In genomic region chr5:115816226-115817042, GRCh38 we compare ENCODE assay signal across 1 cellular context.
TF ChIP-seq lines count a peak whose summit lies in the region.

Gene CDO1 (minus strand): TSS chr5:115816659. CDS start chr5:115816397, 262 bp downstream.

TF ChIP-seq in HepG2, 621 proteins besides CTCF, POLR2A, EP300 and RAD21 (continued from another document and continues in another):
- TF ChIP-seq SP2 (CRISPR knock-in tag; IDR thresholded peaks at IDR 0.05) (no peak), CCAR2 (optimal IDR thresholded peaks at IDR 0.05; ENCODE audit: low read depth, low read length) (no peak), MAF1 (CRISPR knock-in tag; IDR thresholded peaks at IDR 0.05; ENCODE audit: borderline replicate concordance) (no peak), SIN3A (IDR thresholded peaks at IDR 0.05; ENCODE audit: borderline replicate concordance, low read depth, low read length) (no peak), KDM5A (IDR thresholded peaks at IDR 0.05; ENCODE audit: borderline replicate concordance, low read length) (no peak), HINFP (CRISPR knock-in tag; IDR thresholded peaks at IDR 0.05; ENCODE audit: low read depth) (no peak), ERF (CRISPR knock-in tag; IDR thresholded peaks at IDR 0.05) (no peak), JDP2 (CRISPR knock-in tag; IDR thresholded peaks at IDR 0.05; ENCODE audit: borderline replicate concordance) (no peak), POLR2AphosphoS5 (IDR thresholded peaks at IDR 0.05; ENCODE audit: low read depth, low read length) (peak; percentile 83), CAMTA2 (CRISPR knock-in tag; IDR thresholded peaks at IDR 0.05; ENCODE audit: borderline replicate concordance) (0 out of 2 replicates have a peak, but pooled peaks have one; percentile 20), CHD2 (IDR thresholded peaks at IDR 0.05; ENCODE audit: low read depth, low read length) (no peak), KDM6A (CRISPR knock-in tag; IDR thresholded peaks at IDR 0.05; ENCODE audit: low read depth) (no peak), MAZ (IDR thresholded peaks at IDR 0.05; ENCODE audit: borderline replicate concordance, low read depth, low read length) (peak; percentile 53; the same call in 1 of the 2 replicates), MAZ (CRISPR knock-in tag; IDR thresholded peaks at IDR 0.05; ENCODE audit: low read depth) (no peak), MEIS2 (CRISPR knock-in tag; IDR thresholded peaks at IDR 0.05) (no peak), ZNF792 (CRISPR knock-in tag; IDR thresholded peaks at IDR 0.05) (no peak), ATF5 (CRISPR knock-in tag; IDR thresholded peaks at IDR 0.05; ENCODE audit: low read depth) (no peak), KAT2B (IDR thresholded peaks at IDR 0.05; ENCODE audit: borderline replicate concordance, low read depth, low read length) (no peak), THAP11 (CRISPR knock-in tag; IDR thresholded peaks at IDR 0.05) (no peak), HMGA1 (CRISPR knock-in tag; conservative IDR thresholded peaks at IDR 0.05) (no peak), ZXDC (CRISPR knock-in tag; IDR thresholded peaks at IDR 0.05) (no peak), MXD4 (CRISPR knock-in tag; IDR thresholded peaks at IDR 0.05) (no peak), ARNT2 (CRISPR knock-in tag; IDR thresholded peaks at IDR 0.05; ENCODE audit: low read depth) (0 out of 2 replicates have a peak, but pooled peaks have one; percentile 53), ZMYM3 (CRISPR knock-in tag; IDR thresholded peaks at IDR 0.05) (no peak), HNRNPH1 (optimal IDR thresholded peaks at IDR 0.05; ENCODE audit: low read depth, low read length) (no peak), ZNF335 (CRISPR knock-in tag; IDR thresholded peaks at IDR 0.05) (no peak), SP140L (CRISPR knock-in tag; IDR thresholded peaks at IDR 0.05; ENCODE audit: borderline replicate concordance) (no peak), POLR2G (IDR thresholded peaks at IDR 0.05; ENCODE audit: low read depth, low read length) (peak; percentile 85), SIX1 (CRISPR knock-in tag; IDR thresholded peaks at IDR 0.05; ENCODE audit: borderline replicate concordance) (no peak), ZSCAN31 (CRISPR knock-in tag; IDR thresholded peaks at IDR 0.05; ENCODE audit: low read depth) (peak; percentile 51; the same call in 1 of the 2 replicates), GFI1 (CRISPR knock-in tag; IDR thresholded peaks at IDR 0.05; ENCODE audit: borderline replicate concordance) (no peak), ATRX (CRISPR knock-in tag; IDR thresholded peaks at IDR 0.05; ENCODE audit: borderline replicate concordance) (no peak), YEATS2 (CRISPR knock-in tag; IDR thresholded peaks at IDR 0.05; ENCODE audit: borderline replicate concordance) (no peak), KMT2B (CRISPR knock-in tag; IDR thresholded peaks at IDR 0.05) (no peak), SMYD3 (CRISPR knock-in tag; IDR thresholded peaks at IDR 0.05) (no peak), ZNF580 (CRISPR knock-in tag; IDR thresholded peaks at IDR 0.05; ENCODE audit: borderline replicate concordance, low read depth) (no peak), GTF3A (CRISPR knock-in tag; conservative IDR thresholded peaks at IDR 0.05) (no peak), RARG (CRISPR knock-in tag; IDR thresholded peaks at IDR 0.05; ENCODE audit: low read depth) (no peak), ZNF160 (CRISPR knock-in tag; IDR thresholded peaks at IDR 0.05) (no peak), PRMT3 (CRISPR knock-in tag; IDR thresholded peaks at IDR 0.05; ENCODE audit: borderline replicate concordance, low read depth) (no peak), ZBTB38 (CRISPR knock-in tag; IDR thresholded peaks at IDR 0.05) (no peak), ARID3A (IDR thresholded peaks at IDR 0.05; ENCODE audit: low read depth, low read length) (no peak), ZNF883 (CRISPR knock-in tag; IDR thresholded peaks at IDR 0.05; ENCODE audit: not compliant biosample characterization) (no peak), MED13 (CRISPR knock-in tag; IDR thresholded peaks at IDR 0.05) (no peak), ZNF414 (CRISPR knock-in tag; IDR thresholded peaks at IDR 0.05) (no peak), ZNF430 (CRISPR knock-in tag; IDR thresholded peaks at IDR 0.05) (no peak), MATR3 (CRISPR knock-in tag; IDR thresholded peaks at IDR 0.05) (no peak), MTA1 (CRISPR knock-in tag; IDR thresholded peaks at IDR 0.05; ENCODE audit: borderline replicate concordance) (peak; percentile 59; the same call in 1 of the 2 replicates), ZFP1 (CRISPR knock-in tag; IDR thresholded peaks at IDR 0.05) (no peak)
- TF ChIP-seq, protein P1, sequence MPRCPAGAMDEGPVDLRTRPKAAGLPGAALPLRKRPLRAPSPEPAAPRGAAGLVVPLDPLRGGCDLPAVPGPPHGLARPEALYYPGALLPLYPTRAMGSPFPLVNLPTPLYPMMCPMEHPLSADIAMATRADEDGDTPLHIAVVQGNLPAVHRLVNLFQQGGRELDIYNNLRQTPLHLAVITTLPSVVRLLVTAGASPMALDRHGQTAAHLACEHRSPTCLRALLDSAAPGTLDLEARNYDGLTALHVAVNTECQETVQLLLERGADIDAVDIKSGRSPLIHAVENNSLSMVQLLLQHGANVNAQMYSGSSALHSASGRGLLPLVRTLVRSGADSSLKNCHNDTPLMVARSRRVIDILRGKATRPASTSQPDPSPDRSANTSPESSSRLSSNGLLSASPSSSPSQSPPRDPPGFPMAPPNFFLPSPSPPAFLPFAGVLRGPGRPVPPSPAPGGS (CRISPR knock-in tag; IDR thresholded peaks at IDR 0.05) = no peak
- TF ChIP-seq, protein P2, sequence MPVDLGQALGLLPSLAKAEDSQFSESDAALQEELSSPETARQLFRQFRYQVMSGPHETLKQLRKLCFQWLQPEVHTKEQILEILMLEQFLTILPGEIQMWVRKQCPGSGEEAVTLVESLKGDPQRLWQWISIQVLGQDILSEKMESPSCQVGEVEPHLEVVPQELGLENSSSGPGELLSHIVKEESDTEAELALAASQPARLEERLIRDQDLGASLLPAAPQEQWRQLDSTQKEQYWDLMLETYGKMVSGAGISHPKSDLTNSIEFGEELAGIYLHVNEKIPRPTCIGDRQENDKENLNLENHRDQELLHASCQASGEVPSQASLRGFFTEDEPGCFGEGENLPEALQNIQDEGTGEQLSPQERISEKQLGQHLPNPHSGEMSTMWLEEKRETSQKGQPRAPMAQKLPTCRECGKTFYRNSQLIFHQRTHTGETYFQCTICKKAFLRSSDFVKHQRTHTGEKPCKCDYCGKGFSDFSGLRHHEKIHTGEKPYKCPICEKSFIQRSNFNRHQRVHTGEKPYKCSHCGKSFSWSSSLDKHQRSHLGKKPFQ (CRISPR knock-in tag; IDR thresholded peaks at IDR 0.05; ENCODE audit: insufficient replicate concordance) = peak; percentile 34
- TF ChIP-seq, protein P3, sequence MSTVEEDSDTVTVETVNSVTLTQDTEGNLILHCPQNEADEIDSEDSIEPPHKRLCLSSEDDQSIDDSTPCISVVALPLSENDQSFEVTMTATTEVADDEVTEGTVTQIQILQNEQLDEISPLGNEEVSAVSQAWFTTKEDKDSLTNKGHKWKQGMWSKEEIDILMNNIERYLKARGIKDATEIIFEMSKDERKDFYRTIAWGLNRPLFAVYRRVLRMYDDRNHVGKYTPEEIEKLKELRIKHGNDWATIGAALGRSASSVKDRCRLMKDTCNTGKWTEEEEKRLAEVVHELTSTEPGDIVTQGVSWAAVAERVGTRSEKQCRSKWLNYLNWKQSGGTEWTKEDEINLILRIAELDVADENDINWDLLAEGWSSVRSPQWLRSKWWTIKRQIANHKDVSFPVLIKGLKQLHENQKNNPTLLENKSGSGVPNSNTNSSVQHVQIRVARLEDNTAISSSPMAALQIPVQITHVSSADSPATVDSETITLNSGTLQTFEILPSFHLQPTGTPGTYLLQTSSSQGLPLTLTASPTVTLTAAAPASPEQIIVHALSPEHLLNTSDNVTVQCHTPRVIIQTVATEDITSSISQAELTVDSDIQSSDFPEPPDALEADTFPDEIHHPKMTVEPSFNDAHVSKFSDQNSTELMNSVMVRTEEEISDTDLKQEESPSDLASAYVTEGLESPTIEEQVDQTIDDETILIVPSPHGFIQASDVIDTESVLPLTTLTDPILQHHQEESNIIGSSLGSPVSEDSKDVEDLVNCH (CRISPR knock-in tag; IDR thresholded peaks at IDR 0.05) = no peak
- TF ChIP-seq, protein P4, sequence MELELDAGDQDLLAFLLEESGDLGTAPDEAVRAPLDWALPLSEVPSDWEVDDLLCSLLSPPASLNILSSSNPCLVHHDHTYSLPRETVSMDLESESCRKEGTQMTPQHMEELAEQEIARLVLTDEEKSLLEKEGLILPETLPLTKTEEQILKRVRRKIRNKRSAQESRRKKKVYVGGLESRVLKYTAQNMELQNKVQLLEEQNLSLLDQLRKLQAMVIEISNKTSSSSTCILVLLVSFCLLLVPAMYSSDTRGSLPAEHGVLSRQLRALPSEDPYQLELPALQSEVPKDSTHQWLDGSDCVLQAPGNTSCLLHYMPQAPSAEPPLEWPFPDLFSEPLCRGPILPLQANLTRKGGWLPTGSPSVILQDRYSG (CRISPR knock-in tag; IDR thresholded peaks at IDR 0.05) = no peak
